7 cellular contexts compared by ENCODE assay signal in genomic region chr2:173075056-173075780, GRCh38. TPM values are rescaled to one million over a fixed set of nuclear protein-coding genes. Genes with fewer than 3 reads are reported as not detected.
DNase-seq lines count a peak whose midpoint lies in the region; ATAC-seq and TF ChIP-seq lines count a peak whose summit lies in the region.

No MANE protein-coding gene starts in this region.

- no peaks in the 10 kb centered on the region for H3K9me3 Mint-ChIP-seq in effector memory CD8-positive, alpha-beta T cell

- DNase-seq in NCI-H2171 (lab: John Stamatoyannopoulos, UW) (peak; percentile 50), omental fat pad (ENCODE audit: low spot score) (no peak), mesenteric fat pad (ENCODE audit: low spot score) (no peak), T1000 (lab: John Stamatoyannopoulos, UW) (no peak)
- DNase-seq in effector memory CD8-positive, alpha-beta T cell = no peak
- no peak for DNase-seq in activated CD8-positive, alpha-beta memory T cell treated with anti-CD3 and anti-CD28 coated beads for 24 hours

- peak; percentile 3 for ATAC-seq in GM18873 (IDR thresholded peaks at IDR 0.05; ENCODE audit: low FRiP score, unreplicated experiment)
- no peak for ATAC-seq in effector memory CD8-positive, alpha-beta T cell (replicated peaks)
- peak; percentile 6 for ATAC-seq in omental fat pad (ENCODE audit: low FRiP score)

- TF ChIP-seq CTCF in omental fat pad (IDR thresholded peaks at IDR 0.05) = no peak

- peak overlapping the region in 1 of 2 donors; percentile 6 for H3K27ac Mint-ChIP-seq in effector memory CD8-positive, alpha-beta T cell

- H3K36me3 Mint-ChIP-seq in effector memory CD8-positive, alpha-beta T cell (ENCODE audit: insufficient read depth) = no peaks in the 10 kb centered on the region

- H3K27me3 Mint-ChIP-seq in effector memory CD8-positive, alpha-beta T cell = peaks cover 0 to 2% of the 10 kb centered on the region in 2 donors

- peaks cover 0 to 18% of the 10 kb centered on the region in 2 donors for H3K4me1 Mint-ChIP-seq in effector memory CD8-positive, alpha-beta T cell (ENCODE audit: low read depth in 2 of 2)

- peak overlapping the region; percentile 60 to 92 for H3K4me3 Mint-ChIP-seq in effector memory CD8-positive, alpha-beta T cell

RNA-seq across cellular contexts. Expression of gene MAP3K20, which starts 0.4 kb away (rescaled TPM):
- 10 to 100 TPM; 33.0 to 56.1 (median 44.4) TPM for total RNA-seq in omental fat pad
- total RNA-seq in mesenteric fat pad = 71.8 TPM
